In the genomic region with DNA sequence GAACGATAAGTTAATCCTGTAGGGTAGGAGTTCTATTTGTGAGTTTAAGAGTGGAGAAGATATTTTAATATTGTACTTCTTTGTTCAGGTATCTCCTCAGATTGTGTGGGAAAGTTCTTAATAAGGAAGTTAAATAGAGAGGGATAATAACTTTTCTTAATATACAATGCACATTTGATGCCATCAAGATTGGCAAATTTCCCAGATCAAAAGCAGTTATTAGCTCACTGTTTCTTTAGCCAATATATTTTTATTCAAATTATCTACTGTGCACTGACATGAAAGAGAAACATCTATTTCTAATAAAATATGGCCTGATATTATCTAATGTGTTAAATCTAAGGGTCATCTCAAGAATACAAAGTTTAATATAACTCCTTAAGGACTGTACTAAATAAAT, we compare ENCODE assay signal across 34 cellular contexts.
A peak's percentile ranks its signal among the peaks of the same experiment; 100 is the strongest.
DNase-seq lines count a peak whose midpoint lies in the region; FAIRE-seq and TF ChIP-seq lines count a peak whose summit lies in the region.
"Had no signal": no experiment of that assay in that cellular context is flagged by ENCODE, and none has a peak within 500 bp of the region (broad histone marks: within the 10 kb centered on the region; RNA-seq: fewer than 3 reads in every experiment).

No MANE protein-coding gene starts in this region.

- H3K9me3 Mint-ChIP-seq in mesothelial cell of epicardium = peaks cover 13% of the 10 kb centered on the region

- FAIRE-seq in HTR-8/SVneo (lab: Jason Lieb, UNC) = no peak
- FAIRE-seq: A204.1, A549, D721Med had no signal

- H3K4me3 ChIP-seq in LNCaP clone FGC (ENCODE audit: low read depth, low read length) = no peak overlapping the region
- H3K4me3 ChIP-seq: A549; BLaER1; BLaER1 treated with 17β-estradiol and CSF1 and Interleukin-3, amounts not matched to agents 10 nM and 100 nM had no signal

- no peaks in the 10 kb centered on the region for H3K36me3 Mint-ChIP-seq in mesothelial cell of epicardium
- H3K36me3 Mint-ChIP-seq: CD14-positive monocyte; CD4-positive, alpha-beta memory T cell; CD4-positive, CD25-positive, alpha-beta regulatory T cell; CD8-positive, alpha-beta memory T cell; CD8-positive, alpha-beta T cell had no signal

- DNase-seq in LNCaP clone FGC (ENCODE audit: low read depth) = peak; percentile 91
- DNase-seq in mesothelial cell of epicardium (ENCODE audit: low spot score in 2 of 2, unreplicated experiment in 2 of 2) = no peak
- no peak for DNase-seq in SKM-1 (lab: John Stamatoyannopoulos, UW; ENCODE audit: unreplicated experiment)
- DNase-seq in HTR-8/SVneo (ENCODE audit: insufficient read length, low spot score) = no peak
- no peak for DNase-seq in activated T-cell treated with anti-CD3 and anti-CD28 coated beads for 4 hours
- DNase-seq: 8988T; ACHN; AML-193; BE2C; C1 segment of cervical spinal cord; Caco-2; Calu3; CD4-positive, alpha-beta memory T cell; CD4-positive, alpha-beta T cell; CD4-positive, CD25-positive, alpha-beta regulatory T cell; CD8-positive, alpha-beta memory T cell; CD8-positive, alpha-beta T cell; COR-L47; DMS 273 treated with DMSO at 0.1 percent for 48 hours; DMS153; DMS53; DMS79; DMS79 treated with DMSO at 0.1 percent for 48 hours; DND-41; EL had no signal

- peak overlapping the region; percentile 44 for H3K27ac ChIP-seq in VCaP
- H3K27ac ChIP-seq: 22Rv1; A549; BLaER1; BLaER1 treated with 17β-estradiol and CSF1 and Interleukin-3, amounts not matched to agents 10 nM and 100 nM had no signal

- no peak overlapping the region for H3K4me3 Mint-ChIP-seq in mesothelial cell of epicardium
- H3K4me3 Mint-ChIP-seq: B cell; CD14-positive monocyte; CD4-positive, alpha-beta memory T cell; CD4-positive, alpha-beta T cell; CD4-positive, CD25-positive, alpha-beta regulatory T cell; CD8-positive, alpha-beta memory T cell; CD8-positive, alpha-beta T cell had no signal

- H3K4me1 Mint-ChIP-seq in mesothelial cell of epicardium = peaks cover 27% of the 10 kb centered on the region
- H3K4me1 Mint-ChIP-seq: B cell; CD14-positive monocyte; CD4-positive, alpha-beta memory T cell; CD4-positive, CD25-positive, alpha-beta regulatory T cell; CD8-positive, alpha-beta memory T cell had no signal

- H3K27ac Mint-ChIP-seq in mesothelial cell of epicardium = peak overlapping the region; percentile 71
- H3K27ac Mint-ChIP-seq: B cell; CD14-positive monocyte; CD4-positive, alpha-beta memory T cell; CD4-positive, alpha-beta T cell; CD4-positive, CD25-positive, alpha-beta regulatory T cell; CD8-positive, alpha-beta memory T cell; CD8-positive, alpha-beta T cell had no signal

- no peak for TF ChIP-seq CTCF in LNCaP clone FGC (IDR thresholded peaks at IDR 0.05; ENCODE audit: control insufficient read depth, extremely low read depth, insufficient read depth)
- TF ChIP-seq CTCF in VCaP (conservative IDR thresholded peaks at IDR 0.05) = no peak
- TF ChIP-seq CTCF in mesothelial cell of epicardium (IDR thresholded peaks at IDR 0.05; ENCODE audit: unreplicated experiment) = no peak

- H3K27me3 Mint-ChIP-seq in mesothelial cell of epicardium (ENCODE audit: low read depth) = no peaks in the 10 kb centered on the region
- H3K27me3 Mint-ChIP-seq: B cell; CD4-positive, alpha-beta memory T cell; CD4-positive, alpha-beta T cell; CD4-positive, CD25-positive, alpha-beta regulatory T cell; CD8-positive, alpha-beta memory T cell had no signal
